ENCODE assay signal across 18 cellular contexts in genomic region chr10:13296476-13296875, GRCh38. TPM values are rescaled to one million over a fixed set of nuclear protein-coding genes. Genes with fewer than 3 reads are reported as not detected.
DNase-seq lines count a peak whose midpoint lies in the region; ATAC-seq and TF ChIP-seq lines count a peak whose summit lies in the region.
"Had no signal": no experiment of that assay in that cellular context is flagged by ENCODE, and none has a peak within 500 bp of the region (broad histone marks: within the 10 kb centered on the region; RNA-seq: fewer than 3 reads in every experiment).

No MANE protein-coding gene starts in this region.

- DNase-seq in Karpas-422 (peak; percentile 27), WTC11 (ENCODE audit: low spot score) (peak; percentile 4), foreskin fibroblast (peak; percentile 3 to 25), spleen (peak; percentile 36), H4 (ENCODE audit: low spot score) (no peak), Calu3 (no peak)
- DNase-seq: BE2C; C1 segment of cervical spinal cord; CD4-positive, CD25-positive, alpha-beta regulatory T cell; CD8-positive, alpha-beta memory T cell; COR-L47; DMS153; DMS79; GDM1; GOT3; H9 had no signal

- H3K4me3 Mint-ChIP-seq in WTC11, result no peak overlapping the region
- H3K4me3 Mint-ChIP-seq in Calu3 (ENCODE audit: low read depth, unreplicated experiment), result no peak overlapping the region
- H3K4me3 Mint-ChIP-seq: H9 had no signal

- CTCF ChIA-PET in WTC11 (lab: Charles Lee), result interaction anchor here (0.7 kb wide), 1 partner anchor 88 kb away, joined by 4 read pairs; no protein-coding TSS in a partner anchor
- CTCF ChIA-PET in Calu3 (lab: Charles Lee), result no interaction called here

- intact Hi-C loops in spleen (cut with DNase I; ENCODE audit: low total_unique reads), result loop anchor here (10.0 kb wide), 1 partner anchor 132 kb away; the partner anchor contains the start of gene MCM10
- intact Hi-C loops in Calu3 (cut with micrococcal nuclease; ENCODE audit: unreplicated experiment), result no loop called here

- H3K4me3 ChIP-seq in Karpas-422 (ENCODE audit: low read length) (no peak overlapping the region), foreskin fibroblast (ENCODE audit: low read depth in 1 of 2, low read length in 2 of 2) (no peak overlapping the region), spleen (no peak overlapping the region)

- no peaks in the 10 kb centered on the region for H3K79me2 ChIP-seq in Karpas-422 (ENCODE audit: low read length)

- POLR2A ChIA-PET in WTC11 (lab: Charles Lee), result interaction anchor here (0.7 kb wide), 1 partner anchor 62 kb away, joined by 4 read pairs; no protein-coding TSS in a partner anchor

- H3K9me3 Mint-ChIP-seq in WTC11, result no peaks in the 10 kb centered on the region
- H3K9me3 Mint-ChIP-seq in Calu3 (ENCODE audit: low read depth, unreplicated experiment), result no peaks in the 10 kb centered on the region
- H3K9me3 Mint-ChIP-seq: CD4-positive, CD25-positive, alpha-beta regulatory T cell; CD8-positive, alpha-beta memory T cell; H9 had no signal

- no TSS peak for BruUV-seq in Calu3 (replicated peaks; lab: Mats Ljungman, UMichigan)

- WGBS in spleen, 5 donors, result 93 to 98% (median 94%) methylated on average over 9 to 10 of the region's 10 CpGs

- TF ChIP-seq POLR2A in spleen (IDR thresholded peaks at IDR 0.05), result no peak

- H3K4me1 Mint-ChIP-seq in WTC11 (peaks cover 16% of the 10 kb centered on the region), Calu3 (ENCODE audit: low read depth, unreplicated experiment) (peaks cover 4% of the 10 kb centered on the region)

- H3K27ac Mint-ChIP-seq in WTC11, result no peak overlapping the region
- no peak overlapping the region for H3K27ac Mint-ChIP-seq in Calu3 (ENCODE audit: unreplicated experiment)
- H3K27ac Mint-ChIP-seq: CD4-positive, CD25-positive, alpha-beta regulatory T cell; H9 had no signal

- no peaks in the 10 kb centered on the region for H3K27me3 ChIP-seq in Karpas-422 (ENCODE audit: low read length)
- no peaks in the 10 kb centered on the region for H3K27me3 ChIP-seq in spleen (replicated peaks in 1 of 7)
- H3K27me3 ChIP-seq: BE2C had no signal

- peaks cover 10% of the 10 kb centered on the region for H3K36me3 Mint-ChIP-seq in WTC11
- H3K36me3 Mint-ChIP-seq in Calu3 (ENCODE audit: insufficient read depth, unreplicated experiment), result peaks cover 19% of the 10 kb centered on the region

- no peaks in the 10 kb centered on the region for H4K20me1 ChIP-seq in Karpas-422 (ENCODE audit: insufficient read depth, low read depth, low read length)

- TF ChIP-seq CTCF in WTC11 (IDR thresholded peaks at IDR 0.05) (no peak), foreskin fibroblast (IDR thresholded peaks at IDR 0.05; ENCODE audit: low read depth, low read length) (no peak), spleen (IDR thresholded peaks at IDR 0.05 in 8 of 11, conservative IDR thresholded peaks at IDR 0.05 in 3 of 11) (no peak), Calu3 (IDR thresholded peaks at IDR 0.05; ENCODE audit: unreplicated experiment) (no peak)

- H2AFZ ChIP-seq in Karpas-422 (ENCODE audit: low read length), result no peak overlapping the region

- no peak for ATAC-seq in WTC11
- ATAC-seq in HG03571 (IDR thresholded peaks at IDR 0.05; ENCODE audit: unreplicated experiment), result no peak

- no peak overlapping the region for H3K27ac ChIP-seq in Karpas-422 (ENCODE audit: low read length)
- no peak overlapping the region for H3K27ac ChIP-seq in spleen
- H3K27ac ChIP-seq: HL-60 had no signal

- no peak overlapping the region for H3K9ac ChIP-seq in Karpas-422 (ENCODE audit: low read length)

- H3K4me1 ChIP-seq in Karpas-422 (ENCODE audit: low read length) (peaks cover 12% of the 10 kb centered on the region), spleen (peaks cover 12 to 30% (median 21%) of the 10 kb centered on the region in 6 donors)
- H3K4me1 ChIP-seq: BE2C had no signal

- no peak overlapping the region for H3K4me2 ChIP-seq in Karpas-422 (ENCODE audit: low read depth, low read length, poor library complexity, severe bottlenecking)

- no peaks in the 10 kb centered on the region for H3K9me2 ChIP-seq in Karpas-422 (replicated peaks; ENCODE audit: insufficient read depth, low read length)

- H3K27me3 Mint-ChIP-seq in WTC11 (ENCODE audit: low read depth), result peaks cover 13% of the 10 kb centered on the region; the same call in 1 of the 2 replicates
- H3K27me3 Mint-ChIP-seq in Calu3 (ENCODE audit: unreplicated experiment), result no peaks in the 10 kb centered on the region
- H3K27me3 Mint-ChIP-seq: CD4-positive, CD25-positive, alpha-beta regulatory T cell; CD8-positive, alpha-beta memory T cell had no signal

- H3K36me3 ChIP-seq in Karpas-422 (ENCODE audit: insufficient read depth, low read length) (no peaks in the 10 kb centered on the region), spleen (peaks cover 0 to 40% (median 10%) of the 10 kb centered on the region in 6 donors)
- H3K36me3 ChIP-seq: BE2C had no signal

- H3K9me3 ChIP-seq in Karpas-422 (ENCODE audit: low read length), result no peaks in the 10 kb centered on the region
- no peaks in the 10 kb centered on the region for H3K9me3 ChIP-seq in spleen
- H3K9me3 ChIP-seq: BE2C had no signal

TF ChIP-seq in WTC11, 78 proteins besides CTCF, POLR2A, EP300 and RAD21 (continues in another document):
- TF ChIP-seq ZNF138 (CRISPR knock-in tag; conservative IDR thresholded peaks at IDR 0.05) (no peak), ZNF281 (CRISPR knock-in tag; IDR thresholded peaks at IDR 0.05) (no peak), ZNF671 (CRISPR knock-in tag; IDR thresholded peaks at IDR 0.05) (no peak), USF1 (CRISPR knock-in tag; IDR thresholded peaks at IDR 0.05) (no peak), RELA (CRISPR knock-in tag; IDR thresholded peaks at IDR 0.05; ENCODE audit: borderline replicate concordance) (no peak), ZNF425 (CRISPR knock-in tag; conservative IDR thresholded peaks at IDR 0.05) (no peak)

RNA-seq across cellular contexts. Expression of gene PHYH, which starts 3.4 kb away (rescaled TPM):
- total RNA-seq in Karpas-422 (2014; rRNA removed; shearing (Covaris generic); ENCODE audit: low replicate concordance), result 3.5 and 4.0 TPM in 2 replicates
- 22.5 to 35.1 TPM (median 32.0 TPM) in 3 replicates for total RNA-seq in WTC11 (2021)
- 10 to 100 TPM in 6 of 7 donors, 1 to 10 TPM in 1; 9.8 to 30.5 (median 14.7) TPM for total RNA-seq in spleen
- polyA plus RNA-seq in spleen, result 10 to 100 TPM; 10.6 to 22.4 (median 12.5) TPM
- 7.0 and 19.6 TPM in 2 replicates for total RNA-seq in H4 (2014; rRNA removed; shearing (Covaris generic))
- 26.7 and 30.4 TPM in 2 replicates for total RNA-seq in Calu3 (2022)

RNA-seq across cellular contexts. Expression of gene SEPHS1, which starts 51.6 kb away (rescaled TPM):
- 70.0 and 81.0 TPM in 2 replicates for total RNA-seq in Karpas-422 (2014; rRNA removed; shearing (Covaris generic); ENCODE audit: low replicate concordance)
- total RNA-seq in WTC11 (2021) (501 to 509 TPM (median 501 TPM) in 3 replicates), spleen (10 to 100 TPM; 25.2 to 44.0 (median 31.4) TPM), Calu3 (2022) (50.1 and 61.8 TPM in 2 replicates)
- 10 to 100 TPM; 15.4 to 23.5 (median 19.0) TPM for polyA plus RNA-seq in spleen
- 39.2 and 50.1 TPM in 2 replicates for total RNA-seq in H4 (2014; rRNA removed; shearing (Covaris generic))

Comparison
In these comparisons a context has a peak if more than half of its experiments do, and no peak if none do; other contexts are left out.
1. DNase-seq: peak in Karpas-422 (single experiment), WTC11 (single experiment), foreskin fibroblast (2 of 2) and spleen (single experiment); none in H4 (single experiment) and Calu3 (single experiment).